Comparison of ENCODE assay signal across 9 cellular contexts in the genomic region with DNA sequence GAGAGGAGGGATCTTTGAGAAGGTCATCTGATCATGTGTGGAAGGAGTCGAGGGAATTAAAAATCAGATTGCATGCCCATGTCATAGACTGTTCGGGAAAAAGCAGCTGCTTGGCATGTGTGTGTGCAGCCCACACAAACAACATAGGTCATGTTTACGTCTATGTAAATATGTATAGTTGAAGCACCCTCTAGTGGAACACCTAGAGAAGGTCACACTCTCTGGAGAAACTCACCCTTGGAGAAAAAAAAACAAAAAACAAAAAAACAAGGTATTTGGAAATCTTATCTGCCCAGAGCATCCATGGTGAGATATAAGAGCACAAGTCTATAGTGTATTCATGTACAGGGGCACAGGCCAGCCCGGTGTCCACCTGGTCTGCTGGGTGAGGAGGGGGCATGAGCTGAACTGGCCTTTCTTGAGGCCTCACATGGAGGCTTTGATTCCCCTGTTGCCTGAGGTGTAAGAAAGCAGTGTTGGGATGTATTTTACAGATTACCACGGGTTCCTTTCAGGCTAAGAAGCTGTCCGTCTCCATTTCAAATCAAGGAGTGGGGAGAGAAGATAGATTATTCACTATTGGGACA.
DNase-seq lines count a peak whose midpoint lies in the region; ATAC-seq and TF ChIP-seq lines count a peak whose summit lies in the region.
"Had no signal": no experiment of that assay in that cellular context is flagged by ENCODE, and none has a peak within 500 bp of the region (broad histone marks: within the 10 kb centered on the region; RNA-seq: fewer than 3 reads in every experiment).

No MANE protein-coding gene starts in this region.

- no peak overlapping the region for H3K27ac Mint-ChIP-seq in glutamatergic neuron (ENCODE audit: unreplicated experiment)

- no TSS peak for BruUV-seq in PC-9 (replicated peaks; lab: Mats Ljungman, UMichigan)

- no peaks in the 10 kb centered on the region for H4K20me1 ChIP-seq in PC-9 (ENCODE audit: insufficient read depth)
- H4K20me1 ChIP-seq: BLaER1 treated with 17β-estradiol and CSF1 and Interleukin-3, amounts not matched to agents 10 nM and 100 nM had no signal

- no peak overlapping the region for H3K4me3 Mint-ChIP-seq in glutamatergic neuron (ENCODE audit: unreplicated experiment)

- H3K4me3 ChIP-seq in PC-9, result no peak overlapping the region
- H3K4me3 ChIP-seq: BLaER1 treated with 17β-estradiol and CSF1 and Interleukin-3, amounts not matched to agents 10 nM and 100 nM had no signal

- peak; percentile 46 for ATAC-seq in HG02610 (IDR thresholded peaks at IDR 0.05; ENCODE audit: unreplicated experiment)
- no peak for ATAC-seq in HG03469 (IDR thresholded peaks at IDR 0.05; ENCODE audit: unreplicated experiment)
- no peak for ATAC-seq in GM21381 (IDR thresholded peaks at IDR 0.05; ENCODE audit: unreplicated experiment)

- no peak overlapping the region for H3K4me2 ChIP-seq in PC-9

- peak; percentile 48 for DNase-seq in NCI-H1436 (lab: John Stamatoyannopoulos, UW)
- no peak for DNase-seq in NCI-H1436 treated with DMSO at 0.1 percent for 48 hours (lab: John Stamatoyannopoulos, UW)
- peak in 1 of 2 experiments; percentile 54 for DNase-seq in PC-9
- DNase-seq in glutamatergic neuron, result no peak
- no peak for DNase-seq in KG1 (lab: John Stamatoyannopoulos, UW)

- H3K36me3 ChIP-seq in PC-9 (ENCODE audit: low read depth), result no peaks in the 10 kb centered on the region
- H3K36me3 ChIP-seq: BLaER1 treated with 17β-estradiol and CSF1 and Interleukin-3, amounts not matched to agents 10 nM and 100 nM had no signal

- H3F3A ChIP-seq in PC-9 (ENCODE audit: insufficient read depth, low read depth), result peaks cover 9% of the 10 kb centered on the region; the same call in 1 of the 2 replicates

- H3K27ac ChIP-seq in PC-9, result no peak overlapping the region
- H3K27ac ChIP-seq: BLaER1 treated with 17β-estradiol and CSF1 and Interleukin-3, amounts not matched to agents 10 nM and 100 nM had no signal

- H3K79me2 ChIP-seq in PC-9 (ENCODE audit: low read depth), result no peaks in the 10 kb centered on the region

- intact Hi-C loops in PC-9 (cut with micrococcal nuclease; ENCODE audit: unreplicated experiment), result loop anchor here (1.0 to 10.0 kb wide), 3 partner anchors 190 to 519 kb away; a partner anchor contains a TSS

- H3K36me3 Mint-ChIP-seq in glutamatergic neuron (ENCODE audit: unreplicated experiment), result no peaks in the 10 kb centered on the region

- H3K27me3 ChIP-seq in PC-9 (ENCODE audit: insufficient read depth, low read depth), result no peaks in the 10 kb centered on the region
- H3K27me3 ChIP-seq: BLaER1 treated with 17β-estradiol and CSF1 and Interleukin-3, amounts not matched to agents 10 nM and 100 nM had no signal

- peaks cover 20% of the 10 kb centered on the region for H3K4me1 ChIP-seq in PC-9 (replicated peaks; ENCODE audit: insufficient read depth)

- no peak overlapping the region for H2AFZ ChIP-seq in PC-9

- no peaks in the 10 kb centered on the region for H3K27me3 Mint-ChIP-seq in glutamatergic neuron (ENCODE audit: unreplicated experiment)

- peaks cover 3% of the 10 kb centered on the region for H3K4me1 Mint-ChIP-seq in glutamatergic neuron (ENCODE audit: low read depth, unreplicated experiment)

- POLR2A ChIA-PET in PC-9 (lab: Charles Lee; ENCODE audit: unreplicated experiment), result no interaction called here

- H3K9me2 ChIP-seq in PC-9 (ENCODE audit: insufficient read depth), result no peaks in the 10 kb centered on the region

- CTCF ChIA-PET in PC-9 (lab: Charles Lee), result interaction anchor here (0.5 to 0.9 kb wide), 3 partner anchors 107 to 786 kb away, joined by 3 to 7 read pairs (median 4); no protein-coding TSS in a partner anchor

- peak; percentile 88 for TF ChIP-seq CTCF in PC-9 (conservative IDR thresholded peaks at IDR 0.05)
- peak; percentile 71 for TF ChIP-seq CTCF in glutamatergic neuron (IDR thresholded peaks at IDR 0.05; ENCODE audit: partially characterized antibody, unreplicated experiment)

- H3K9me3 ChIP-seq in PC-9 (ENCODE audit: insufficient read depth, low read depth), result 0 out of 2 replicates have a peak, but pooled peaks cover 2% of the 10 kb centered on the region

- no peaks in the 10 kb centered on the region for H3K9me3 Mint-ChIP-seq in glutamatergic neuron (ENCODE audit: unreplicated experiment)
